Comparison of ENCODE assay signal across 1 cellular context in genomic region chr16:84138500-84138823, GRCh38.
TF ChIP-seq lines count a peak whose summit lies in the region.

No MANE protein-coding gene starts in this region.

TF ChIP-seq in IMR-90, 13 proteins besides CTCF, POLR2A, EP300 and RAD21:
- TF ChIP-seq RFX5 (IDR thresholded peaks at IDR 0.05; ENCODE audit: low read depth, low read length) (no peak), RCOR1 (IDR thresholded peaks at IDR 0.05; ENCODE audit: insufficient replicate concordance, low read length) (no peak), USF2 (IDR thresholded peaks at IDR 0.05; ENCODE audit: low read depth, low read length) (no peak), BHLHE40 (IDR thresholded peaks at IDR 0.05; ENCODE audit: low read depth, low read length) (no peak), FOS (IDR thresholded peaks at IDR 0.05; ENCODE audit: low read depth, low read length) (no peak), NFE2L2 (IDR thresholded peaks at IDR 0.05; ENCODE audit: low read depth, low read length) (no peak), SMC3 (IDR thresholded peaks at IDR 0.05; ENCODE audit: low read depth, low read length) (no peak), ELK1 (IDR thresholded peaks at IDR 0.05; ENCODE audit: borderline replicate concordance, low read depth, low read length) (no peak), MAZ (IDR thresholded peaks at IDR 0.05; ENCODE audit: borderline replicate concordance, low read depth, low read length) (no peak), MXI1 (IDR thresholded peaks at IDR 0.05; ENCODE audit: borderline replicate concordance, low read depth, low read length) (no peak), CHD1 (IDR thresholded peaks at IDR 0.05; ENCODE audit: low read depth, low read length) (no peak), MAFK (IDR thresholded peaks at IDR 0.05; ENCODE audit: low read depth, low read length) (no peak), CEBPB (IDR thresholded peaks at IDR 0.05; ENCODE audit: low read depth, low read length) (no peak)
